1 cellular context compared by ENCODE assay signal in the genomic region with DNA sequence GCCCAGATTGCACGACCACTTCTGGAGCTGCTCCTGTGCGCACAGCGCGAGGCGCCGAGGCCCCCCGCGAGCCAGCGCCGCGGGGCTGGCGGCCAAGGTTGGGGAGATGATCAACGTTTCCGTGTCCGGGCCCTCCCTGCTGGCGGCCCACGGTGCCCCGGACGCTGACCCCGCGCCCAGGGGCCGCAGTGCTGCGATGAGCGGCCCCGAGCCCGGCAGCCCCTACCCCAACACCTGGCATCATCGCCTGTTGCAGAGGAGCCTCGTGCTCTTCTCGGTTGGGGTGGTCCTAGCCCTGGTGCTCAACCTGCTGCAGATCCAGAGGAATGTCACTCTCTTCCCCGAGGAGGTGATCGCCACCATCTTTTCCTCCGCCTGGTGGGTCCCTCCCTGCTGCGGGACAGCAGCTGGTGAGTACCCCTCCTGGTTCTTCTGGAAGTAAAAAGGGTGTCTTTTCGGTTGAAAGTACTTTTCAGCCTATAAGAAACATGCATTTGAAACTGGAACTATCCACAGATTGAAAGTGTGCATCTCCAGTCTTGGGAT.
TF ChIP-seq lines count a peak whose summit lies in the region.

No MANE protein-coding gene starts in this region.

TF ChIP-seq in K562, 482 proteins besides CTCF, POLR2A, EP300 and RAD21 (continued from another document and continues in another):
- TF ChIP-seq ZBTB40 (IDR thresholded peaks at IDR 0.05) (0 out of 2 replicates have a peak, but pooled peaks have one; percentile 37), ZBTB40 (CRISPR knock-in tag; IDR thresholded peaks at IDR 0.05) (no peak), DMBX1 (CRISPR knock-in tag; IDR thresholded peaks at IDR 0.05; ENCODE audit: borderline replicate concordance) (no peak), UBTF (IDR thresholded peaks at IDR 0.05; ENCODE audit: borderline replicate concordance in 1 of 2, low read depth in 2 of 2, low read length in 2 of 2) (0 out of 4 replicates have a peak, but pooled peaks of 1 of the 2 experiments have one; percentile 6), HOXB6 (CRISPR knock-in tag; IDR thresholded peaks at IDR 0.05; ENCODE audit: borderline replicate concordance) (no peak), ETV6 (IDR thresholded peaks at IDR 0.05; ENCODE audit: borderline replicate concordance in 1 of 2, low read depth in 2 of 2, low read length in 1 of 2) (peak in 1 of 2 experiments; percentile 23; a peak in 1 of 4 replicates), ETV6 (CRISPR knock-in tag; IDR thresholded peaks at IDR 0.05; ENCODE audit: borderline replicate concordance) (no peak), ZBTB26 (CRISPR knock-in tag; IDR thresholded peaks at IDR 0.05) (no peak), MNT (conservative IDR thresholded peaks at IDR 0.05) (no peak), SPI1 (IDR thresholded peaks at IDR 0.05; ENCODE audit: borderline replicate concordance, low read depth, low read length) (no peak), ZC3H4 (CRISPR knock-in tag; IDR thresholded peaks at IDR 0.05; ENCODE audit: borderline replicate concordance) (peak; percentile 38; the same call in 1 of the 2 replicates), CBFA2T2 (conservative IDR thresholded peaks at IDR 0.05) (no peak), ZNF263 (CRISPR knock-in tag; IDR thresholded peaks at IDR 0.05; ENCODE audit: borderline replicate concordance) (0 out of 2 replicates have a peak, but pooled peaks have one; percentile 15), ZSCAN29 (IDR thresholded peaks at IDR 0.05) (peak; percentile 54; the same call in 1 of the 2 replicates), CBX3 (IDR thresholded peaks at IDR 0.05; ENCODE audit: borderline replicate concordance in 1 of 2, low read length in 2 of 2) (no peak), HDAC8 (tag; IDR thresholded peaks at IDR 0.05) (no peak), ZBTB8A (IDR thresholded peaks at IDR 0.05; ENCODE audit: partially characterized antibody) (no peak), GABPB1 (CRISPR knock-in tag; IDR thresholded peaks at IDR 0.05) (no peak), MEF2D (tag; conservative IDR thresholded peaks at IDR 0.05; ENCODE audit: low read depth) (no peak), MYNN (IDR thresholded peaks at IDR 0.05) (no peak), MYNN (CRISPR knock-in tag; IDR thresholded peaks at IDR 0.05) (no peak), PHB (CRISPR knock-in tag; IDR thresholded peaks at IDR 0.05) (0 out of 2 replicates have a peak, but pooled peaks have one; percentile 5), PCBP1 (IDR thresholded peaks at IDR 0.05; ENCODE audit: low read depth, low read length, poor library complexity, severe bottlenecking) (peak; percentile 46), PRPF4 (IDR thresholded peaks at IDR 0.05; ENCODE audit: insufficient read depth, low read depth, low read length, poor library complexity, severe bottlenecking) (peak; percentile 21)
- TF ChIP-seq, protein P1, sequence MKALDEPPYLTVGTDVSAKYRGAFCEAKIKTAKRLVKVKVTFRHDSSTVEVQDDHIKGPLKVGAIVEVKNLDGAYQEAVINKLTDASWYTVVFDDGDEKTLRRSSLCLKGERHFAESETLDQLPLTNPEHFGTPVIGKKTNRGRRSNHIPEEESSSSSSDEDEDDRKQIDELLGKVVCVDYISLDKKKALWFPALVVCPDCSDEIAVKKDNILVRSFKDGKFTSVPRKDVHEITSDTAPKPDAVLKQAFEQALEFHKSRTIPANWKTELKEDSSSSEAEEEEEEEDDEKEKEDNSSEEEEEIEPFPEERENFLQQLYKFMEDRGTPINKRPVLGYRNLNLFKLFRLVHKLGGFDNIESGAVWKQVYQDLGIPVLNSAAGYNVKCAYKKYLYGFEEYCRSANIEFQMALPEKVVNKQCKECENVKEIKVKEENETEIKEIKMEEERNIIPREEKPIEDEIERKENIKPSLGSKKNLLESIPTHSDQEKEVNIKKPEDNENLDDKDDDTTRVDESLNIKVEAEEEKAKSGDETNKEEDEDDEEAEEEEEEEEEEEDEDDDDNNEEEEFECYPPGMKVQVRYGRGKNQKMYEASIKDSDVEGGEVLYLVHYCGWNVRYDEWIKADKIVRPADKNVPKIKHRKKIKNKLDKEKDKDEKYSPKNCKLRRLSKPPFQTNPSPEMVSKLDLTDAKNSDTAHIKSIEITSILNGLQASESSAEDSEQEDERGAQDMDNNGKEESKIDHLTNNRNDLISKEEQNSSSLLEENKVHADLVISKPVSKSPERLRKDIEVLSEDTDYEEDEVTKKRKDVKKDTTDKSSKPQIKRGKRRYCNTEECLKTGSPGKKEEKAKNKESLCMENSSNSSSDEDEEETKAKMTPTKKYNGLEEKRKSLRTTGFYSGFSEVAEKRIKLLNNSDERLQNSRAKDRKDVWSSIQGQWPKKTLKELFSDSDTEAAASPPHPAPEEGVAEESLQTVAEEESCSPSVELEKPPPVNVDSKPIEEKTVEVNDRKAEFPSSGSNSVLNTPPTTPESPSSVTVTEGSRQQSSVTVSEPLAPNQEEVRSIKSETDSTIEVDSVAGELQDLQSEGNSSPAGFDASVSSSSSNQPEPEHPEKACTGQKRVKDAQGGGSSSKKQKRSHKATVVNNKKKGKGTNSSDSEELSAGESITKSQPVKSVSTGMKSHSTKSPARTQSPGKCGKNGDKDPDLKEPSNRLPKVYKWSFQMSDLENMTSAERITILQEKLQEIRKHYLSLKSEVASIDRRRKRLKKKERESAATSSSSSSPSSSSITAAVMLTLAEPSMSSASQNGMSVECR (CRISPR knock-in tag; IDR thresholded peaks at IDR 0.05), result peak; percentile 39; the same call in 1 of the 2 replicates
- TF ChIP-seq, protein P2, sequence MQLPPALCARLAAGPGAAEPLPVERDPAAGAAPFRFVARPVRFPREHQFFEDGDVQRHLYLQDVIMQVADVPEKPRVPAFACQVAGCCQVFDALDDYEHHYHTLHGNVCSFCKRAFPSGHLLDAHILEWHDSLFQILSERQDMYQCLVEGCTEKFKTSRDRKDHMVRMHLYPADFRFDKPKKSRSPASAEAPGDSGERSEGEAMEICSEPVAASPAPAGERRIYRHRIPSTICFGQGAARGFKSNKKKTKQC (CRISPR knock-in tag; IDR thresholded peaks at IDR 0.05), result 0 out of 2 replicates have a peak, but pooled peaks have one; percentile 44
- TF ChIP-seq, protein P3, sequence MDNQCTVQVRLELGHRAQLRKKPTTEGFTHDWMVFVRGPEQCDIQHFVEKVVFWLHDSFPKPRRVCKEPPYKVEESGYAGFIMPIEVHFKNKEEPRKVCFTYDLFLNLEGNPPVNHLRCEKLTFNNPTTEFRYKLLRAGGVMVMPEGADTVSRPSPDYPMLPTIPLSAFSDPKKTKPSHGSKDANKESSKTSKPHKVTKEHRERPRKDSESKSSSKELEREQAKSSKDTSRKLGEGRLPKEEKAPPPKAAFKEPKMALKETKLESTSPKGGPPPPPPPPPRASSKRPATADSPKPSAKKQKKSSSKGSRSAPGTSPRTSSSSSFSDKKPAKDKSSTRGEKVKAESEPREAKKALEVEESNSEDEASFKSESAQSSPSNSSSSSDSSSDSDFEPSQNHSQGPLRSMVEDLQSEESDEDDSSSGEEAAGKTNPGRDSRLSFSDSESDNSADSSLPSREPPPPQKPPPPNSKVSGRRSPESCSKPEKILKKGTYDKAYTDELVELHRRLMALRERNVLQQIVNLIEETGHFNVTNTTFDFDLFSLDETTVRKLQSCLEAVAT (IDR thresholded peaks at IDR 0.05), result peak; percentile 17 to 39; a peak in 1 of 4 replicates
- TF ChIP-seq, protein P4, sequence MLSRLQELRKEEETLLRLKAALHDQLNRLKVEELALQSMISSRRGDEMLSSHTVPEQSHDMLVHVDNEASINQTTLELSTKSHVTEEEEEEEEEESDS (CRISPR knock-in tag; IDR thresholded peaks at IDR 0.05), result no peak
